Comparison of ENCODE assay signal across 8 cellular contexts in the genomic region with DNA sequence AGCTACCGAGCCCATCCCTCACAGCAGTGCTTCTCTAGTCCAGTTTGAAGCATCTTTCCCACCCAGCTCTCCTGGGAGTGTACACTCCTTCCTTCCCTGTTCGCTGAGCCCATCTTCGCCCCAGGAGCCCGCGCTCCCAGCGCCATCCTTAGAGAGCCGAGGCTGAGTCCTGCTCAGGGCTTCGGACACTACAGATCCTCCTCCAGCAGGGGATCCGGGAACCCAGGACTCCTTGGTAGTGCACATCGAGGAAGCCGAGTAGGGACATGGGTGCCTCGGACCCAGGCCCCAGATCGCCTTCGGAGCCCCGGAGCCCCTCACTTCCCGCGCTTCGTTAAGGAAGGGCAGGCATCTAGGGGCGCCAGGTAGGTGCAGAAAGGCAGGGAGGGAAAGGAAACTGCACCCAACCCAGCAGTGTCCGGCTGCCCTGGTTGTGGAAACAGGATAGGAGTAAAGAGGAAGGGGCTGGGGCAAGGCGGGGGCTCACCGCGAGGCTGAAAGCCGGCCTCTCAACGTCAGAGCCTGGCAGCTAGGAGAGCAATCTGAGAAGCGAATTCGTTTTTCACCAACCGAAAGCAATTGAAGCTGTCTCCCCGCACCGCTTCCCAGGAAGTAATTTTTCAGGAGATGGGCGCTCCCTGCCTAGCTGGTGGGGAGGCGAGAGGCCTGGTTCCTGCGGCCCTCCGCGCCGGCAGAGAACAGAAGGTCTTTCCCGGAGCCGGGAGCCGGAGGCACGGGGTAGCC. TPM values are rescaled to one million over a fixed set of nuclear protein-coding genes. Genes with fewer than 3 reads are reported as not detected.
DNase-seq lines count a peak whose midpoint lies in the region; ATAC-seq and TF ChIP-seq lines count a peak whose summit lies in the region.

No MANE protein-coding gene starts in this region.

- TF ChIP-seq CTCF in Calu3 (IDR thresholded peaks at IDR 0.05; ENCODE audit: unreplicated experiment) (no peak), chondrocyte (IDR thresholded peaks at IDR 0.05) (peak; percentile 15)

- peak overlapping the region; percentile 97 for H3K4me3 Mint-ChIP-seq in Calu3 (ENCODE audit: low read depth, unreplicated experiment)
- H3K4me3 Mint-ChIP-seq in chondrocyte (ENCODE audit: unreplicated experiment), result peak overlapping the region; percentile 69
- H3K4me3 Mint-ChIP-seq in naive B cell, result peak overlapping the region; percentile 81 to 92 (median 88)

- H3K36me3 Mint-ChIP-seq in Calu3 (ENCODE audit: insufficient read depth, unreplicated experiment), result peaks cover 20% of the 10 kb centered on the region
- peaks cover 4% of the 10 kb centered on the region for H3K36me3 Mint-ChIP-seq in chondrocyte (ENCODE audit: low read depth)
- H3K36me3 Mint-ChIP-seq in naive B cell, result peaks cover 0 to 13% of the 10 kb centered on the region in 2 donors

- no TSS peak for BruUV-seq in Calu3 (replicated peaks; lab: Mats Ljungman, UMichigan)

- H3K4me1 Mint-ChIP-seq in Calu3 (ENCODE audit: low read depth, unreplicated experiment) (peaks cover 5% of the 10 kb centered on the region), chondrocyte (ENCODE audit: low read depth) (peaks cover 13% of the 10 kb centered on the region), naive B cell (peaks cover 40 to 58% (median 46%) of the 10 kb centered on the region in 3 donors)

- H3K27ac Mint-ChIP-seq in Calu3 (ENCODE audit: unreplicated experiment) (peak overlapping the region; percentile 66), chondrocyte (ENCODE audit: unreplicated experiment) (no peak overlapping the region), naive B cell (peak overlapping the region in 5 of 6 donors; percentile 33 to 93 (median 69))

- peak; percentile 38 for DNase-seq in Calu3
- peak; percentile 51 for DNase-seq in NCI-H1092 treated with DMSO at 0.1 percent for 48 hours (lab: John Stamatoyannopoulos, UW)
- no peak for DNase-seq in chondrocyte (ENCODE audit: low spot score)
- peak; percentile 35 for DNase-seq in naive B cell
- DNase-seq in NCI-H524 treated with DMSO at 0.1 percent for 48 hours (lab: John Stamatoyannopoulos, UW), result no peak
- DNase-seq in T1000 (lab: John Stamatoyannopoulos, UW), result no peak

- no peaks in the 10 kb centered on the region for H3K9me3 Mint-ChIP-seq in Calu3 (ENCODE audit: low read depth, unreplicated experiment)
- peaks cover 3% of the 10 kb centered on the region for H3K9me3 Mint-ChIP-seq in chondrocyte (ENCODE audit: low read depth)
- peaks cover 0 to 43% (median 31%) of the 10 kb centered on the region in 7 donors for H3K9me3 Mint-ChIP-seq in naive B cell

- CTCF ChIA-PET in Calu3 (lab: Charles Lee), result interaction anchor here (0.7 to 1.9 kb wide), 3 partner anchors 33 to 554 kb away, joined by 3 to 7 read pairs (median 5); no protein-coding TSS in a partner anchor

- intact Hi-C loops in Calu3 (cut with micrococcal nuclease; ENCODE audit: unreplicated experiment), result no loop called here

- ATAC-seq in naive B cell (ENCODE audit: low read depth in 2 of 2), result peak; percentile 24 to 34
- no peak for ATAC-seq in GM19351 (IDR thresholded peaks at IDR 0.05; ENCODE audit: unreplicated experiment)
- no peak for ATAC-seq in GM18868 (IDR thresholded peaks at IDR 0.05; ENCODE audit: unreplicated experiment)

- no peaks in the 10 kb centered on the region for H3K27me3 Mint-ChIP-seq in Calu3 (ENCODE audit: unreplicated experiment)
- H3K27me3 Mint-ChIP-seq in chondrocyte (ENCODE audit: low read depth), result peaks cover 72% of the 10 kb centered on the region
- peaks cover 63 to 92% (median 76%) of the 10 kb centered on the region in 3 donors for H3K27me3 Mint-ChIP-seq in naive B cell

RNA-seq across cellular contexts. Expression of a gene that starts 1.0 kb away (rescaled TPM):
- total RNA-seq in Calu3 (2022), result 1.2 and 1.8 TPM in 2 replicates
- not detected in 3 replicates for total RNA-seq in chondrocyte
- polyA plus RNA-seq in naive B cell (ENCODE audit: low read depth in 6 of 6), result not detected

RNA-seq across cellular contexts. Expression of a gene that starts 48.3 kb away (rescaled TPM):
- total RNA-seq in Calu3 (2022), result 1.0 TPM in 1 of 2 replicates, not detected in the other
- not detected in 3 replicates for total RNA-seq in chondrocyte
- not detected for polyA plus RNA-seq in naive B cell (ENCODE audit: low read depth in 6 of 6)

Comparison
In these comparisons a context has a peak if more than half of its experiments do, and no peak if none do; other contexts are left out.
1. DNase-seq: peak in Calu3 (single experiment), NCI-H1092 treated with DMSO at 0.1 percent for 48 hours (single experiment) and naive B cell (single experiment); none in chondrocyte (single experiment), NCI-H524 treated with DMSO at 0.1 percent for 48 hours (single experiment) and T1000 (single experiment).
2. ATAC-seq: peak in naive B cell (2 of 2); none in GM19351 (single experiment) and GM18868 (single experiment).
3. Peak in every context shown above with its lines, with median percentiles within 50 percentile points of each other: H3K4me3 Mint-ChIP-seq.